Comparison of ENCODE assay signal across 7 cellular contexts in the genomic region with DNA sequence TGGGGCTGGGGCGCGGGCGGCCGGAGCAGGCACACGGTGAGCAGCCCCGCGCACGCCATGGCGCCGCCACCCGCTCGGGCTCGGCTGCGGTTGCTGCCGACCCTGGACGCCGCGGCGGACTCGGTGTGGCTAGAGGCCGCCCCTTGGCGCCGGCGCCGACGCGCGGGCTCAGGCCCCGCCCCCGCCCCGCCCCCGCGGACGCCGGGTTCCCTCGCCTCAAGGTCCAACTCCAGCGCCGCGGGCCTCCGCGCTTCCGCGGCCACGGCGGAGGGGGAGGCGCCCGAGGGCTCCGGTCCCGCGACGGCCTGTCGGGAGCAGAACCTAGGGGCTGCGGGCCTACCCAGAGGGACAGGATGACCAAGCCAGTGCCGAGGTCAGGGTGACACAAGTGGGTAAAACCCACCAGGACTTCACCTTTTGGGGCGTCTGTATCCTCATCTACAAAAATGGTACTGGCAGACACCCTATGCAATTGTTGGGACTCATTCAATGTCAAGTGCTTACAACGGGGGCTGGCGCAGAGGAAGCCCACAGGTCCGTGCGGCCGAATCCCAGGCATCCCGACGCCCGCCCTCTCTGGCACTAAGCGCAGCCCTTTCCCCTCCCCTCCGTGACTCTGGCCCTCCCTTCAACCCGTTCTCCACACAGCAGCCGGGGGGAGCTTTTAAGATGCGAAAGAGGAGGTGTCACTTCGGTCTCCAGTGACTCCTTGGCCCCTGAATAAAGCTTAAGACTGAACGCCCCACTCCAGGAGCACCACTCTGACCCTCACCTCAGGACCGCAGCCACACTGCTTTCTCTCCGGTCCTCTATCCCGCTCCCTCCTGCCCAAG. TPM values are rescaled to one million over a fixed set of nuclear protein-coding genes. Genes with fewer than 3 reads are reported as not detected.
DNase-seq lines count a peak whose midpoint lies in the region; ATAC-seq, FAIRE-seq and TF ChIP-seq lines count a peak whose summit lies in the region.

A gene with protein sequence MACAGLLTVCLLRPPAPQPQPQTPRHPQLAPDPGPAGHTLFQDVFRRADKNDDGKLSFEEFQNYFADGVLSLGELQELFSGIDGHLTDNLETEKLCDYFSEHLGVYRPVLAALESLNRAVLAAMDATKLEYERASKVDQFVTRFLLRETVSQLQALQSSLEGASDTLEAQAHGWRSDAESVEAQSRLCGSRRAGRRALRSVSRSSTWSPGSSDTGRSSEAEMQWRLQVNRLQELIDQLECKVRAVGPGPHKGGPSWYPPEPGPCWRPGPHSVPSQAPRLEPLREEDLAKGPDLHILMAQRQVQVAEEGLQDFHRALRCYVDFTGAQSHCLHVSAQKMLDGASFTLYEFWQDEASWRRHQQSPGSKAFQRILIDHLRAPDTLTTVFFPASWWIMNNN (minus strand): TSS at position 135 of the 833 bp plus-strand sequence. CDS start 76 bp downstream, at position 59.

- peak within 1 kb of the TSS; percentile 54 for H3K4me3 ChIP-seq in colonic mucosa

- peak; percentile 8; the same call in 1 of the 2 replicates for TF ChIP-seq POLR2A in GM12892 (IDR thresholded peaks at IDR 0.05; ENCODE audit: low read depth, low read length)

- no peaks in the 10 kb centered on the region for H3K9me3 Mint-ChIP-seq in WTC11

- ATAC-seq in HG02763 (IDR thresholded peaks at IDR 0.05; ENCODE audit: unreplicated experiment) (peak; percentile 73), WTC11 (peak; percentile 79), left colon (peak; percentile 84)

- peak; percentile 78 for FAIRE-seq in GM12892 (lab: Jason Lieb, UNC)

- H3K36me3 Mint-ChIP-seq in WTC11, result peaks cover 27% of the 10 kb centered on the region

- no peaks in the 10 kb centered on the region for H3K27me3 ChIP-seq in colonic mucosa

- TF ChIP-seq CTCF in WTC11 (IDR thresholded peaks at IDR 0.05) (no peak), colonic mucosa (IDR thresholded peaks at IDR 0.05) (no peak)

- peak within 1 kb of the TSS; percentile 79 for H3K27ac ChIP-seq in colonic mucosa

- peak within 1 kb of the TSS; percentile 92 for H3K4me3 Mint-ChIP-seq in WTC11

- CTCF ChIA-PET in WTC11 (lab: Charles Lee), result interaction anchor here (0.6 to 1.3 kb wide), 2 partner anchors 11 to 58 kb away, joined by 3 to 4 read pairs; partner anchors contain the start of gene ZNF341

- peak within 1 kb of the TSS; percentile 84 to 88 for H3K9ac ChIP-seq in colonic mucosa (ENCODE audit: low read depth in 2 of 2, low read length in 2 of 2)

- H3K27me3 Mint-ChIP-seq in WTC11 (ENCODE audit: low read depth), result no peaks in the 10 kb centered on the region; the same call in 1 of the 2 replicates

- H3K36me3 ChIP-seq in colonic mucosa, result no peaks in the 10 kb centered on the region

- POLR2A ChIA-PET in WTC11 (lab: Charles Lee), result no interaction called here

- peak; percentile 90 for DNase-seq in GM12892 (ENCODE audit: insufficient read length)
- DNase-seq in NCI-H2227 treated with DMSO at 0.1 percent for 48 hours (lab: John Stamatoyannopoulos, UW), result peak; percentile 68
- DNase-seq in WTC11 (ENCODE audit: low spot score), result peak; percentile 78
- peak; percentile 84 for DNase-seq in colonic mucosa
- DNase-seq in left colon, result peak; percentile 78 to 89
- DNase-seq in stimulated activated CD4-positive, alpha-beta T cell treated with anti-CD3 and anti-CD28 coated beads, Interleukin-1b, Interleukin-23, amount 100 ng/mL, for 48 hours, result peak; percentile 45

- H3K27ac Mint-ChIP-seq in WTC11, result peak within 1 kb of the TSS; percentile 69

- H3K4me1 Mint-ChIP-seq in WTC11, result peaks cover 31% of the 10 kb centered on the region

- peaks cover 16% of the 10 kb centered on the region for H3K4me1 ChIP-seq in colonic mucosa

- no peaks in the 10 kb centered on the region for H3K9me3 ChIP-seq in colonic mucosa

- intact Hi-C loops in colonic mucosa (cut with DNase I) (no loop called here), left colon (cut with DNase I, micrococcal nuclease) (no loop called here)

TF ChIP-seq in WTC11, 78 proteins besides CTCF, POLR2A, EP300 and RAD21 (continues in another document):
- TF ChIP-seq KAT7 (CRISPR knock-in tag; IDR thresholded peaks at IDR 0.05; ENCODE audit: borderline replicate concordance), result no peak
- no peak for TF ChIP-seq TP53 (CRISPR knock-in tag; IDR thresholded peaks at IDR 0.05)
- TF ChIP-seq PRRX2 (CRISPR knock-in tag; IDR thresholded peaks at IDR 0.05), result peak; percentile 8; the same call in 1 of the 2 replicates
- peak; percentile 43; the same call in 1 of the 2 replicates for TF ChIP-seq MAX (CRISPR knock-in tag; IDR thresholded peaks at IDR 0.05)
- TF ChIP-seq ESRRA (CRISPR knock-in tag; IDR thresholded peaks at IDR 0.05; ENCODE audit: borderline replicate concordance), result no peak
- TF ChIP-seq ZNF317 (CRISPR knock-in tag; IDR thresholded peaks at IDR 0.05; ENCODE audit: borderline replicate concordance, low read depth), result no peak
- TF ChIP-seq NFATC4 (CRISPR knock-in tag; IDR thresholded peaks at IDR 0.05), result 0 out of 2 replicates have a peak, but pooled peaks have one; percentile 8
- TF ChIP-seq ZNF423 (CRISPR knock-in tag; IDR thresholded peaks at IDR 0.05), result no peak
- peak; percentile 59; the same call in 1 of the 2 replicates for TF ChIP-seq TEAD1 (CRISPR knock-in tag; IDR thresholded peaks at IDR 0.05)
- no peak for TF ChIP-seq E2F4 (CRISPR knock-in tag; IDR thresholded peaks at IDR 0.05; ENCODE audit: borderline replicate concordance, low read depth)
- TF ChIP-seq ZNF219 (CRISPR knock-in tag; IDR thresholded peaks at IDR 0.05; ENCODE audit: borderline replicate concordance), result no peak
- TF ChIP-seq NR1H2 (CRISPR knock-in tag; IDR thresholded peaks at IDR 0.05), result no peak
- no peak for TF ChIP-seq ZNF263 (CRISPR knock-in tag; IDR thresholded peaks at IDR 0.05; ENCODE audit: low read depth)
- TF ChIP-seq RORB (CRISPR knock-in tag; IDR thresholded peaks at IDR 0.05), result no peak
- TF ChIP-seq ZNF396 (CRISPR knock-in tag; IDR thresholded peaks at IDR 0.05; ENCODE audit: borderline replicate concordance), result no peak
- TF ChIP-seq IRF2 (CRISPR knock-in tag; IDR thresholded peaks at IDR 0.05; ENCODE audit: borderline replicate concordance, low read depth), result no peak
- TF ChIP-seq MYBL2 (CRISPR knock-in tag; IDR thresholded peaks at IDR 0.05), result no peak
- TF ChIP-seq, protein P1, sequence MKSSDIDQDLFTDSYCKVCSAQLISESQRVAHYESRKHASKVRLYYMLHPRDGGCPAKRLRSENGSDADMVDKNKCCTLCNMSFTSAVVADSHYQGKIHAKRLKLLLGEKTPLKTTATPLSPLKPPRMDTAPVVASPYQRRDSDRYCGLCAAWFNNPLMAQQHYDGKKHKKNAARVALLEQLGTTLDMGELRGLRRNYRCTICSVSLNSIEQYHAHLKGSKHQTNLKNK (CRISPR knock-in tag; IDR thresholded peaks at IDR 0.05), result no peak
- TF ChIP-seq EMX1 (CRISPR knock-in tag; IDR thresholded peaks at IDR 0.05), result peak; percentile 82; the same call in 1 of the 2 replicates
- TF ChIP-seq ARID4B (CRISPR knock-in tag; IDR thresholded peaks at IDR 0.05; ENCODE audit: borderline replicate concordance), result 0 out of 2 replicates have a peak, but pooled peaks have one; percentile 20
- no peak for TF ChIP-seq SMAD4 (CRISPR knock-in tag; IDR thresholded peaks at IDR 0.05)

RNA-seq across cellular contexts. Expression of the gene that starts here (rescaled TPM):
- polyA plus RNA-seq in GM12892 (2012; ENCODE audit: missing spikeins), result 4.1 TPM
- total RNA-seq in WTC11 (2021) (29.3 to 38.0 TPM (median 29.7 TPM) in 3 replicates), colonic mucosa (10 to 100 TPM; 30.3 to 61.3 TPM), left colon (10 to 100 TPM; 38.5 to 54.1 TPM)

Comparison
In these comparisons a context has a peak if more than half of its experiments do, and no peak if none do; other contexts are left out.
1. Peak in every context shown above with its lines: DNase-seq, ATAC-seq, H3K4me3 ChIP-seq and H3K27ac ChIP-seq.